In genomic region chr1:54810144-54810942, GRCh38 we compare ENCODE assay signal across 1 cellular context.
TF ChIP-seq lines count a peak whose summit lies in the region.

No MANE protein-coding gene starts in this region.

TF ChIP-seq in WTC11, 78 proteins besides CTCF, POLR2A, EP300 and RAD21 (continued from another document):
- TF ChIP-seq ATF3 (CRISPR knock-in tag; conservative IDR thresholded peaks at IDR 0.05) (no peak), ATF6 (CRISPR knock-in tag; IDR thresholded peaks at IDR 0.05) (no peak), ZNF219 (CRISPR knock-in tag; IDR thresholded peaks at IDR 0.05; ENCODE audit: borderline replicate concordance) (no peak), USF2 (CRISPR knock-in tag; IDR thresholded peaks at IDR 0.05) (no peak), ZNF396 (CRISPR knock-in tag; IDR thresholded peaks at IDR 0.05; ENCODE audit: borderline replicate concordance) (no peak), TCF7 (CRISPR knock-in tag; IDR thresholded peaks at IDR 0.05; ENCODE audit: low read depth) (no peak), ZNF138 (CRISPR knock-in tag; conservative IDR thresholded peaks at IDR 0.05) (no peak), MXD4 (CRISPR knock-in tag; IDR thresholded peaks at IDR 0.05; ENCODE audit: borderline replicate concordance) (no peak), NR1H2 (CRISPR knock-in tag; IDR thresholded peaks at IDR 0.05) (no peak)
